Comparison of ENCODE assay signal across 10 cellular contexts in genomic region chr18:52992041-52992440, GRCh38.
DNase-seq lines count a peak whose midpoint lies in the region; ATAC-seq and TF ChIP-seq lines count a peak whose summit lies in the region.
"Had no signal": no experiment of that assay in that cellular context is flagged by ENCODE, and none has a peak within 500 bp of the region (broad histone marks: within the 10 kb centered on the region; RNA-seq: fewer than 3 reads in every experiment).

No MANE protein-coding gene starts in this region.

- H3K4me3 ChIP-seq in WERI-Rb-1 (ENCODE audit: low read depth, low read length) = no peak overlapping the region
- H3K4me3 ChIP-seq in left lung = no peak overlapping the region

- intact Hi-C loops in left lung (cut with DNase I) = no loop called here

- no peaks in the 10 kb centered on the region for H3K9me3 ChIP-seq in WERI-Rb-1 (ENCODE audit: severe bottlenecking)
- no peaks in the 10 kb centered on the region for H3K9me3 ChIP-seq in left lung

- H3K27me3 ChIP-seq in WERI-Rb-1 (ENCODE audit: insufficient read depth, low read depth, severe bottlenecking) (no peaks in the 10 kb centered on the region), left lung (no peaks in the 10 kb centered on the region)

- TF ChIP-seq CTCF in WERI-Rb-1 (IDR thresholded peaks at IDR 0.05; ENCODE audit: low read depth, low read length) (peak; percentile 64), left lung (IDR thresholded peaks at IDR 0.05) (no peak)

- ATAC-seq in left lung = peak; percentile 18

- H3K4me1 ChIP-seq in left lung = no peaks in the 10 kb centered on the region

- H3K36me3 ChIP-seq in WERI-Rb-1 = no peaks in the 10 kb centered on the region
- no peaks in the 10 kb centered on the region for H3K36me3 ChIP-seq in left lung

- peak; percentile 63 for DNase-seq in DMS53 (lab: John Stamatoyannopoulos, UW)
- DNase-seq in Kasumi-1 (lab: John Stamatoyannopoulos, UW) = peak; percentile 63 to 78
- DNase-seq in WERI-Rb-1 = peak; percentile 40
- DNase-seq in left lung = no peak
- DNase-seq in stimulated activated CD4-positive, alpha-beta T cell treated with anti-CD3 and anti-CD28 coated beads, Interleukin-4, amount 100 ng/mL, for 1 hour = no peak
- DNase-seq in activated CD8-positive, alpha-beta memory T cell treated with anti-CD3 and anti-CD28 coated beads, Interleukin-2, amount 50 U/mL, for 4 hours = no peak
- no peak for DNase-seq in GF-D8 (lab: John Stamatoyannopoulos, UW)
- DNase-seq: immature natural killer cell, naive B cell, NCI-H187 had no signal

- H3K27ac ChIP-seq in WERI-Rb-1 (no peak overlapping the region), left lung (no peak overlapping the region)

Comparison
In these comparisons a context has a peak if more than half of its experiments do, and no peak if none do; other contexts are left out.
1. DNase-seq: peak in DMS53 (single experiment), Kasumi-1 (2 of 2) and WERI-Rb-1 (single experiment); none in left lung (0 of 2), stimulated activated CD4-positive, alpha-beta T cell treated with anti-CD3 and anti-CD28 coated beads, Interleukin-4, amount 100 ng/mL, for 1 hour (single experiment), activated CD8-positive, alpha-beta memory T cell treated with anti-CD3 and anti-CD28 coated beads, Interleukin-2, amount 50 U/mL, for 4 hours (single experiment) and GF-D8 (single experiment).